ENCODE assay signal across 1 cellular context in the genomic region with DNA sequence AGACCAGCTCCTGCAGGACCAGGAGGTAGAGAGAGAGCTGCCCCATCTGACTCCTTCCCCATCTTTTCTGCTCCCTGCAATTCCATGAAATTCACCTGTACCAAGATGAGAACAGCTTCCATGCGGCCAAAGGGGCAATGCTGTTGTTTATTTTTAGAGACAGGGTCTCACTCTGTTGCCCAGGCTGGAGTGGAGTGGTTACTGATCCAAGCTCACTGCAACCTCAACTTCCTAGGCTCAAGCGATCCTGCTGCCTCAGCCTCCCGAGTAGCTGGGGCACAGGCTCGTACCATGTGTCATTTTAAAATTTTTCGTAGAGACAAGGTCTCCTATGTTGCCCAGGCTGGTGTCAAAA.
A peak's percentile ranks its signal among the peaks of the same experiment; 100 is the strongest.
TF ChIP-seq lines count a peak whose summit lies in the region.

No MANE protein-coding gene starts in this region.

TF ChIP-seq in HepG2, 621 proteins besides CTCF, POLR2A, EP300 and RAD21 (continues in another document):
- no peak for TF ChIP-seq CREM (IDR thresholded peaks at IDR 0.05)
- TF ChIP-seq CREM (CRISPR knock-in tag; IDR thresholded peaks at IDR 0.05) = no peak
- no peak for TF ChIP-seq ZFP36L2 (CRISPR knock-in tag; IDR thresholded peaks at IDR 0.05)
- TF ChIP-seq, protein P1, sequence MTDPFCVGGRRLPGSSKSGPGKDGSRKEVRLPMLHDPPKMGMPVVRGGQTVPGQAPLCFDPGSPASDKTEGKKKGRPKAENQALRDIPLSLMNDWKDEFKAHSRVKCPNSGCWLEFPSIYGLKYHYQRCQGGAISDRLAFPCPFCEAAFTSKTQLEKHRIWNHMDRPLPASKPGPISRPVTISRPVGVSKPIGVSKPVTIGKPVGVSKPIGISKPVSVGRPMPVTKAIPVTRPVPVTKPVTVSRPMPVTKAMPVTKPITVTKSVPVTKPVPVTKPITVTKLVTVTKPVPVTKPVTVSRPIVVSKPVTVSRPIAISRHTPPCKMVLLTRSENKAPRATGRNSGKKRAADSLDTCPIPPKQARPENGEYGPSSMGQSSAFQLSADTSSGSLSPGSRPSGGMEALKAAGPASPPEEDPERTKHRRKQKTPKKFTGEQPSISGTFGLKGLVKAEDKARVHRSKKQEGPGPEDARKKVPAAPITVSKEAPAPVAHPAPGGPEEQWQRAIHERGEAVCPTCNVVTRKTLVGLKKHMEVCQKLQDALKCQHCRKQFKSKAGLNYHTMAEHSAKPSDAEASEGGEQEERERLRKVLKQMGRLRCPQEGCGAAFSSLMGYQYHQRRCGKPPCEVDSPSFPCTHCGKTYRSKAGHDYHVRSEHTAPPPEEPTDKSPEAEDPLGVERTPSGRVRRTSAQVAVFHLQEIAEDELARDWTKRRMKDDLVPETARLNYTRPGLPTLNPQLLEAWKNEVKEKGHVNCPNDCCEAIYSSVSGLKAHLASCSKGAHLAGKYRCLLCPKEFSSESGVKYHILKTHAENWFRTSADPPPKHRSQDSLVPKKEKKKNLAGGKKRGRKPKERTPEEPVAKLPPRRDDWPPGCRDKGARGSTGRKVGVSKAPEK (CRISPR knock-in tag; IDR thresholded peaks at IDR 0.05; ENCODE audit: borderline replicate concordance) = no peak
- no peak for TF ChIP-seq CHCHD3 (CRISPR knock-in tag; IDR thresholded peaks at IDR 0.05)
- no peak for TF ChIP-seq IKZF4 (CRISPR knock-in tag; IDR thresholded peaks at IDR 0.05; ENCODE audit: borderline replicate concordance, low read depth, not compliant biosample characterization)
- TF ChIP-seq, protein P2, sequence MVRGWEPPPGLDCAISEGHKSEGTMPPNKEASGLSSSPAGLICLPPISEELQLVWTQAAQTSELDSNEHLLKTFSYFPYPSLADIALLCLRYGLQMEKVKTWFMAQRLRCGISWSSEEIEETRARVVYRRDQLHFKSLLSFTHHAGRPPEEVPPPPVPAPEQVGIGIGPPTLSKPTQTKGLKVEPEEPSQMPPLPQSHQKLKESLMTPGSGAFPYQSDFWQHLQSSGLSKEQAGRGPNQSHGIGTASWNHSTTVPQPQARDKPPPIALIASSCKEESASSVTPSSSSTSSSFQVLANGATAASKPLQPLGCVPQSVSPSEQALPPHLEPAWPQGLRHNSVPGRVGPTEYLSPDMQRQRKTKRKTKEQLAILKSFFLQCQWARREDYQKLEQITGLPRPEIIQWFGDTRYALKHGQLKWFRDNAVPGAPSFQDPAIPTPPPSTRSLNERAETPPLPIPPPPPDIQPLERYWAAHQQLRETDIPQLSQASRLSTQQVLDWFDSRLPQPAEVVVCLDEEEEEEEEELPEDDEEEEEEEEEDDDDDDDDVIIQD (CRISPR knock-in tag; IDR thresholded peaks at IDR 0.05; ENCODE audit: low read depth) = no peak
- TF ChIP-seq, protein P3, sequence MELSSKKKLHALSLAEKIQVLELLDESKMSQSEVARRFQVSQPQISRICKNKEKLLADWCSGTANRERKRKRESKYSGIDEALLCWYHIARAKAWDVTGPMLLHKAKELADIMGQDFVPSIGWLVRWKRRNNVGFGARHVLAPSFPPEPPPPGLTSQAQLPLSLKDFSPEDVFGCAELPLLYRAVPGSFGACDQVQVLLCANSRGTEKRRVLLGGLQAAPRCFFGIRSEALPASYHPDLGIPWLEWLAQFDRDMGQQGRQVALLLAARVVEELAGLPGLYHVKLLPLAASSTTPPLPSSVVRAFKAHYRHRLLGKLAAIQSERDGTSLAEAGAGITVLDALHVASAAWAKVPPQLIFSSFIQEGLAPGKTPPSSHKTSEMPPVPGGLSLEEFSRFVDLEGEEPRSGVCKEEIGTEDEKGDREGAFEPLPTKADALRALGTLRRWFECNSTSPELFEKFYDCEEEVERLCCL (CRISPR knock-in tag; IDR thresholded peaks at IDR 0.05; ENCODE audit: borderline replicate concordance) = no peak
- no peak for TF ChIP-seq NFE2 (CRISPR knock-in tag; IDR thresholded peaks at IDR 0.05)
- TF ChIP-seq CCDC6 (CRISPR knock-in tag; IDR thresholded peaks at IDR 0.05) = 0 out of 2 replicates have a peak, but pooled peaks have one; percentile 10
- TF ChIP-seq NCOA5 (CRISPR knock-in tag; IDR thresholded peaks at IDR 0.05) = no peak
- no peak for TF ChIP-seq PLRG1 (conservative IDR thresholded peaks at IDR 0.05)
- no peak for TF ChIP-seq CBX2 (IDR thresholded peaks at IDR 0.05; ENCODE audit: low read depth, low read length)
- no peak for TF ChIP-seq CBX2 (CRISPR knock-in tag; IDR thresholded peaks at IDR 0.05; ENCODE audit: low read depth)
- TF ChIP-seq ZFX (CRISPR knock-in tag; IDR thresholded peaks at IDR 0.05; ENCODE audit: low read depth) = no peak
- TF ChIP-seq, protein P4, sequence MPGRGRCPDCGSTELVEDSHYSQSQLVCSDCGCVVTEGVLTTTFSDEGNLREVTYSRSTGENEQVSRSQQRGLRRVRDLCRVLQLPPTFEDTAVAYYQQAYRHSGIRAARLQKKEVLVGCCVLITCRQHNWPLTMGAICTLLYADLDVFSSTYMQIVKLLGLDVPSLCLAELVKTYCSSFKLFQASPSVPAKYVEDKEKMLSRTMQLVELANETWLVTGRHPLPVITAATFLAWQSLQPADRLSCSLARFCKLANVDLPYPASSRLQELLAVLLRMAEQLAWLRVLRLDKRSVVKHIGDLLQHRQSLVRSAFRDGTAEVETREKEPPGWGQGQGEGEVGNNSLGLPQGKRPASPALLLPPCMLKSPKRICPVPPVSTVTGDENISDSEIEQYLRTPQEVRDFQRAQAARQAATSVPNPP (CRISPR knock-in tag; IDR thresholded peaks at IDR 0.05) = no peak
- 0 out of 2 replicates have a peak, but pooled peaks have one; percentile 0 for TF ChIP-seq ZNF510 (CRISPR knock-in tag; IDR thresholded peaks at IDR 0.05; ENCODE audit: low read depth)
- no peak for TF ChIP-seq ZIK1 (CRISPR knock-in tag; IDR thresholded peaks at IDR 0.05; ENCODE audit: borderline replicate concordance, low read depth)
- no peak for TF ChIP-seq SOX13 (IDR thresholded peaks at IDR 0.05)
- no peak for TF ChIP-seq SOX13 (CRISPR knock-in tag; conservative IDR thresholded peaks at IDR 0.05 in 1 of 2, IDR thresholded peaks at IDR 0.05 in 1 of 2)
- TF ChIP-seq, protein P5, sequence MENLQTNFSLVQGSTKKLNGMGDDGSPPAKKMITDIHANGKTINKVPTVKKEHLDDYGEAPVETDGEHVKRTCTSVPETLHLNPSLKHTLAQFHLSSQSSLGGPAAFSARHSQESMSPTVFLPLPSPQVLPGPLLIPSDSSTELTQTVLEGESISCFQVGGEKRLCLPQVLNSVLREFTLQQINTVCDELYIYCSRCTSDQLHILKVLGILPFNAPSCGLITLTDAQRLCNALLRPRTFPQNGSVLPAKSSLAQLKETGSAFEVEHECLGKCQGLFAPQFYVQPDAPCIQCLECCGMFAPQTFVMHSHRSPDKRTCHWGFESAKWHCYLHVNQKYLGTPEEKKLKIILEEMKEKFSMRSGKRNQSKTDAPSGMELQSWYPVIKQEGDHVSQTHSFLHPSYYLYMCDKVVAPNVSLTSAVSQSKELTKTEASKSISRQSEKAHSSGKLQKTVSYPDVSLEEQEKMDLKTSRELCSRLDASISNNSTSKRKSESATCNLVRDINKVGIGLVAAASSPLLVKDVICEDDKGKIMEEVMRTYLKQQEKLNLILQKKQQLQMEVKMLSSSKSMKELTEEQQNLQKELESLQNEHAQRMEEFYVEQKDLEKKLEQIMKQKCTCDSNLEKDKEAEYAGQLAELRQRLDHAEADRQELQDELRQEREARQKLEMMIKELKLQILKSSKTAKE (CRISPR knock-in tag; IDR thresholded peaks at IDR 0.05; ENCODE audit: borderline replicate concordance) = no peak
- 0 out of 2 replicates have a peak, but pooled peaks have one; percentile 7 for TF ChIP-seq ZNF746 (CRISPR knock-in tag; IDR thresholded peaks at IDR 0.05)
- TF ChIP-seq ZNF724P (CRISPR knock-in tag; IDR thresholded peaks at IDR 0.05; ENCODE audit: borderline replicate concordance) = no peak
- TF ChIP-seq HOXA9 (CRISPR knock-in tag; IDR thresholded peaks at IDR 0.05; ENCODE audit: borderline replicate concordance) = no peak
- no peak for TF ChIP-seq IRX3 (CRISPR knock-in tag; IDR thresholded peaks at IDR 0.05; ENCODE audit: borderline replicate concordance, low read depth)
- TF ChIP-seq ZKSCAN5 (CRISPR knock-in tag; IDR thresholded peaks at IDR 0.05) = no peak
- no peak for TF ChIP-seq NFIC (IDR thresholded peaks at IDR 0.05; ENCODE audit: low read length)
- TF ChIP-seq KDM6A (CRISPR knock-in tag; IDR thresholded peaks at IDR 0.05; ENCODE audit: low read depth) = 0 out of 2 replicates have a peak, but pooled peaks have one; percentile 0
- TF ChIP-seq ZNF761 (CRISPR knock-in tag; conservative IDR thresholded peaks at IDR 0.05) = no peak
- TF ChIP-seq, protein P6, sequence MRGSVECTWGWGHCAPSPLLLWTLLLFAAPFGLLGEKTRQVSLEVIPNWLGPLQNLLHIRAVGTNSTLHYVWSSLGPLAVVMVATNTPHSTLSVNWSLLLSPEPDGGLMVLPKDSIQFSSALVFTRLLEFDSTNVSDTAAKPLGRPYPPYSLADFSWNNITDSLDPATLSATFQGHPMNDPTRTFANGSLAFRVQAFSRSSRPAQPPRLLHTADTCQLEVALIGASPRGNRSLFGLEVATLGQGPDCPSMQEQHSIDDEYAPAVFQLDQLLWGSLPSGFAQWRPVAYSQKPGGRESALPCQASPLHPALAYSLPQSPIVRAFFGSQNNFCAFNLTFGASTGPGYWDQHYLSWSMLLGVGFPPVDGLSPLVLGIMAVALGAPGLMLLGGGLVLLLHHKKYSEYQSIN (CRISPR knock-in tag; IDR thresholded peaks at IDR 0.05; ENCODE audit: borderline replicate concordance) = no peak
- TF ChIP-seq KMT2A (CRISPR knock-in tag; IDR thresholded peaks at IDR 0.05) = no peak
- TF ChIP-seq HHEX (CRISPR knock-in tag; IDR thresholded peaks at IDR 0.05) = no peak
- TF ChIP-seq, protein P7, sequence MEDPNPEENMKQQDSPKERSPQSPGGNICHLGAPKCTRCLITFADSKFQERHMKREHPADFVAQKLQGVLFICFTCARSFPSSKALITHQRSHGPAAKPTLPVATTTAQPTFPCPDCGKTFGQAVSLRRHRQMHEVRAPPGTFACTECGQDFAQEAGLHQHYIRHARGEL (CRISPR knock-in tag; IDR thresholded peaks at IDR 0.05) = no peak
- TF ChIP-seq SMAD9 (CRISPR knock-in tag; IDR thresholded peaks at IDR 0.05) = no peak
- no peak for TF ChIP-seq ZNF205 (CRISPR knock-in tag; IDR thresholded peaks at IDR 0.05)
- TF ChIP-seq KLF9 (CRISPR knock-in tag; IDR thresholded peaks at IDR 0.05; ENCODE audit: low read depth) = no peak
- TF ChIP-seq, protein P8, sequence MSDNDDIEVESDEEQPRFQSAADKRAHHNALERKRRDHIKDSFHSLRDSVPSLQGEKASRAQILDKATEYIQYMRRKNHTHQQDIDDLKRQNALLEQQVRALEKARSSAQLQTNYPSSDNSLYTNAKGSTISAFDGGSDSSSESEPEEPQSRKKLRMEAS (IDR thresholded peaks at IDR 0.05) = peak; percentile 2; the same call in 1 of the 2 replicates
- no peak for TF ChIP-seq ZBTB38 (CRISPR knock-in tag; IDR thresholded peaks at IDR 0.05)
- TF ChIP-seq, protein P9, sequence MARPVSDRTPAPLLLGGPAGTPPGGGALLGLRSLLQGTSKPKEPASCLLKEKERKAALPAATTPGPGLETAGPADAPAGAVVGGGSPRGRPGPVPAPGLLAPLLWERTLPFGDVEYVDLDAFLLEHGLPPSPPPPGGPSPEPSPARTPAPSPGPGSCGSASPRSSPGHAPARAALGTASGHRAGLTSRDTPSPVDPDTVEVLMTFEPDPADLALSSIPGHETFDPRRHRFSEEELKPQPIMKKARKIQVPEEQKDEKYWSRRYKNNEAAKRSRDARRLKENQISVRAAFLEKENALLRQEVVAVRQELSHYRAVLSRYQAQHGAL (CRISPR knock-in tag; IDR thresholded peaks at IDR 0.05; ENCODE audit: not compliant biosample characterization) = no peak
- no peak for TF ChIP-seq RBM22 (optimal IDR thresholded peaks at IDR 0.05; ENCODE audit: low read length)
- TF ChIP-seq, protein P10, sequence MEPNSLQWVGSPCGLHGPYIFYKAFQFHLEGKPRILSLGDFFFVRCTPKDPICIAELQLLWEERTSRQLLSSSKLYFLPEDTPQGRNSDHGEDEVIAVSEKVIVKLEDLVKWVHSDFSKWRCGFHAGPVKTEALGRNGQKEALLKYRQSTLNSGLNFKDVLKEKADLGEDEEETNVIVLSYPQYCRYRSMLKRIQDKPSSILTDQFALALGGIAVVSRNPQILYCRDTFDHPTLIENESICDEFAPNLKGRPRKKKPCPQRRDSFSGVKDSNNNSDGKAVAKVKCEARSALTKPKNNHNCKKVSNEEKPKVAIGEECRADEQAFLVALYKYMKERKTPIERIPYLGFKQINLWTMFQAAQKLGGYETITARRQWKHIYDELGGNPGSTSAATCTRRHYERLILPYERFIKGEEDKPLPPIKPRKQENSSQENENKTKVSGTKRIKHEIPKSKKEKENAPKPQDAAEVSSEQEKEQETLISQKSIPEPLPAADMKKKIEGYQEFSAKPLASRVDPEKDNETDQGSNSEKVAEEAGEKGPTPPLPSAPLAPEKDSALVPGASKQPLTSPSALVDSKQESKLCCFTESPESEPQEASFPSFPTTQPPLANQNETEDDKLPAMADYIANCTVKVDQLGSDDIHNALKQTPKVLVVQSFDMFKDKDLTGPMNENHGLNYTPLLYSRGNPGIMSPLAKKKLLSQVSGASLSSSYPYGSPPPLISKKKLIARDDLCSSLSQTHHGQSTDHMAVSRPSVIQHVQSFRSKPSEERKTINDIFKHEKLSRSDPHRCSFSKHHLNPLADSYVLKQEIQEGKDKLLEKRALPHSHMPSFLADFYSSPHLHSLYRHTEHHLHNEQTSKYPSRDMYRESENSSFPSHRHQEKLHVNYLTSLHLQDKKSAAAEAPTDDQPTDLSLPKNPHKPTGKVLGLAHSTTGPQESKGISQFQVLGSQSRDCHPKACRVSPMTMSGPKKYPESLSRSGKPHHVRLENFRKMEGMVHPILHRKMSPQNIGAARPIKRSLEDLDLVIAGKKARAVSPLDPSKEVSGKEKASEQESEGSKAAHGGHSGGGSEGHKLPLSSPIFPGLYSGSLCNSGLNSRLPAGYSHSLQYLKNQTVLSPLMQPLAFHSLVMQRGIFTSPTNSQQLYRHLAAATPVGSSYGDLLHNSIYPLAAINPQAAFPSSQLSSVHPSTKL (CRISPR knock-in tag; IDR thresholded peaks at IDR 0.05) = no peak
- TF ChIP-seq TAF15 (IDR thresholded peaks at IDR 0.05; ENCODE audit: low read depth, low read length, poor library complexity, severe bottlenecking) = no peak
- TF ChIP-seq ZEB1 (IDR thresholded peaks at IDR 0.05; ENCODE audit: insufficient replicate concordance, low read depth) = no peak
- TF ChIP-seq PHF21A (CRISPR knock-in tag; IDR thresholded peaks at IDR 0.05) = 0 out of 2 replicates have a peak, but pooled peaks have one; percentile 8
- TF ChIP-seq HIVEP1 (CRISPR knock-in tag; IDR thresholded peaks at IDR 0.05) = 0 out of 2 replicates have a peak, but pooled peaks have one; percentile 17
- TF ChIP-seq ATAD3A (CRISPR knock-in tag; IDR thresholded peaks at IDR 0.05) = no peak
- TF ChIP-seq ZNF260 (CRISPR knock-in tag; IDR thresholded peaks at IDR 0.05; ENCODE audit: borderline replicate concordance, low read depth) = no peak
- no peak for TF ChIP-seq ZNF460 (CRISPR knock-in tag; IDR thresholded peaks at IDR 0.05; ENCODE audit: borderline replicate concordance)
- no peak for TF ChIP-seq ZNF589 (CRISPR knock-in tag; conservative IDR thresholded peaks at IDR 0.05)
- TF ChIP-seq ZNF121 (CRISPR knock-in tag; IDR thresholded peaks at IDR 0.05) = peak; percentile 90
- no peak for TF ChIP-seq RELA (CRISPR knock-in tag; IDR thresholded peaks at IDR 0.05)
- no peak for TF ChIP-seq CBX5 (CRISPR knock-in tag; IDR thresholded peaks at IDR 0.05; ENCODE audit: borderline replicate concordance)
- TF ChIP-seq ZNF30 (CRISPR knock-in tag; IDR thresholded peaks at IDR 0.05) = no peak
- no peak for TF ChIP-seq GLI4 (CRISPR knock-in tag; IDR thresholded peaks at IDR 0.05; ENCODE audit: borderline replicate concordance)
- 0 out of 2 replicates have a peak, but pooled peaks have one; percentile 40 for TF ChIP-seq ZNF34 (CRISPR knock-in tag; IDR thresholded peaks at IDR 0.05; ENCODE audit: borderline replicate concordance)
- no peak for TF ChIP-seq ZFP82 (CRISPR knock-in tag; IDR thresholded peaks at IDR 0.05; ENCODE audit: borderline replicate concordance)
- TF ChIP-seq ZNF292 (CRISPR knock-in tag; IDR thresholded peaks at IDR 0.05; ENCODE audit: borderline replicate concordance, low read depth) = no peak
- TF ChIP-seq ZFP62 (CRISPR knock-in tag; IDR thresholded peaks at IDR 0.05) = no peak
